ENCODE assay signal across 1 cellular context in the genomic region with DNA sequence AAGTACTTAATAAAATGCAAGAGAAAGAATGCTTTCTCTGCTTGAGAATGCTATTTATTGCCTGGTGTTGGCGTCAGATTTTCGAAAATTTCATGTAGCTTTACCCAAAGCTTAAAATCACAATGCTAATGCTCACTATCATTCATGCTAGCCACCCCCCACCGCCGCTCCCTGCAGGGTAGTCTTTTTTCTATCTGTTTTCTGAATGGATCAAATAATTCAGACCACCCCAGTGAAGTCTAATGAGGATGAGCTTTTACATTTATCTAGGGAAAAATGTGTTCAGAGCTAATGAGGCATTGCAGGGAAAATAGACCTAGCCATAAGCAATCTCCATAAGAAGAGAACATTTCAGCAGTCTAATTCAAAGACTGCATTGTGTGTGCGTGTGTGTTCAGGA.
A peak's percentile ranks its signal among the peaks of the same experiment; 100 is the strongest.
TF ChIP-seq lines count a peak whose summit lies in the region.

No MANE protein-coding gene starts in this region.

TF ChIP-seq in GM23338, 12 proteins besides CTCF, POLR2A, EP300 and RAD21:
- TF ChIP-seq, protein P1, sequence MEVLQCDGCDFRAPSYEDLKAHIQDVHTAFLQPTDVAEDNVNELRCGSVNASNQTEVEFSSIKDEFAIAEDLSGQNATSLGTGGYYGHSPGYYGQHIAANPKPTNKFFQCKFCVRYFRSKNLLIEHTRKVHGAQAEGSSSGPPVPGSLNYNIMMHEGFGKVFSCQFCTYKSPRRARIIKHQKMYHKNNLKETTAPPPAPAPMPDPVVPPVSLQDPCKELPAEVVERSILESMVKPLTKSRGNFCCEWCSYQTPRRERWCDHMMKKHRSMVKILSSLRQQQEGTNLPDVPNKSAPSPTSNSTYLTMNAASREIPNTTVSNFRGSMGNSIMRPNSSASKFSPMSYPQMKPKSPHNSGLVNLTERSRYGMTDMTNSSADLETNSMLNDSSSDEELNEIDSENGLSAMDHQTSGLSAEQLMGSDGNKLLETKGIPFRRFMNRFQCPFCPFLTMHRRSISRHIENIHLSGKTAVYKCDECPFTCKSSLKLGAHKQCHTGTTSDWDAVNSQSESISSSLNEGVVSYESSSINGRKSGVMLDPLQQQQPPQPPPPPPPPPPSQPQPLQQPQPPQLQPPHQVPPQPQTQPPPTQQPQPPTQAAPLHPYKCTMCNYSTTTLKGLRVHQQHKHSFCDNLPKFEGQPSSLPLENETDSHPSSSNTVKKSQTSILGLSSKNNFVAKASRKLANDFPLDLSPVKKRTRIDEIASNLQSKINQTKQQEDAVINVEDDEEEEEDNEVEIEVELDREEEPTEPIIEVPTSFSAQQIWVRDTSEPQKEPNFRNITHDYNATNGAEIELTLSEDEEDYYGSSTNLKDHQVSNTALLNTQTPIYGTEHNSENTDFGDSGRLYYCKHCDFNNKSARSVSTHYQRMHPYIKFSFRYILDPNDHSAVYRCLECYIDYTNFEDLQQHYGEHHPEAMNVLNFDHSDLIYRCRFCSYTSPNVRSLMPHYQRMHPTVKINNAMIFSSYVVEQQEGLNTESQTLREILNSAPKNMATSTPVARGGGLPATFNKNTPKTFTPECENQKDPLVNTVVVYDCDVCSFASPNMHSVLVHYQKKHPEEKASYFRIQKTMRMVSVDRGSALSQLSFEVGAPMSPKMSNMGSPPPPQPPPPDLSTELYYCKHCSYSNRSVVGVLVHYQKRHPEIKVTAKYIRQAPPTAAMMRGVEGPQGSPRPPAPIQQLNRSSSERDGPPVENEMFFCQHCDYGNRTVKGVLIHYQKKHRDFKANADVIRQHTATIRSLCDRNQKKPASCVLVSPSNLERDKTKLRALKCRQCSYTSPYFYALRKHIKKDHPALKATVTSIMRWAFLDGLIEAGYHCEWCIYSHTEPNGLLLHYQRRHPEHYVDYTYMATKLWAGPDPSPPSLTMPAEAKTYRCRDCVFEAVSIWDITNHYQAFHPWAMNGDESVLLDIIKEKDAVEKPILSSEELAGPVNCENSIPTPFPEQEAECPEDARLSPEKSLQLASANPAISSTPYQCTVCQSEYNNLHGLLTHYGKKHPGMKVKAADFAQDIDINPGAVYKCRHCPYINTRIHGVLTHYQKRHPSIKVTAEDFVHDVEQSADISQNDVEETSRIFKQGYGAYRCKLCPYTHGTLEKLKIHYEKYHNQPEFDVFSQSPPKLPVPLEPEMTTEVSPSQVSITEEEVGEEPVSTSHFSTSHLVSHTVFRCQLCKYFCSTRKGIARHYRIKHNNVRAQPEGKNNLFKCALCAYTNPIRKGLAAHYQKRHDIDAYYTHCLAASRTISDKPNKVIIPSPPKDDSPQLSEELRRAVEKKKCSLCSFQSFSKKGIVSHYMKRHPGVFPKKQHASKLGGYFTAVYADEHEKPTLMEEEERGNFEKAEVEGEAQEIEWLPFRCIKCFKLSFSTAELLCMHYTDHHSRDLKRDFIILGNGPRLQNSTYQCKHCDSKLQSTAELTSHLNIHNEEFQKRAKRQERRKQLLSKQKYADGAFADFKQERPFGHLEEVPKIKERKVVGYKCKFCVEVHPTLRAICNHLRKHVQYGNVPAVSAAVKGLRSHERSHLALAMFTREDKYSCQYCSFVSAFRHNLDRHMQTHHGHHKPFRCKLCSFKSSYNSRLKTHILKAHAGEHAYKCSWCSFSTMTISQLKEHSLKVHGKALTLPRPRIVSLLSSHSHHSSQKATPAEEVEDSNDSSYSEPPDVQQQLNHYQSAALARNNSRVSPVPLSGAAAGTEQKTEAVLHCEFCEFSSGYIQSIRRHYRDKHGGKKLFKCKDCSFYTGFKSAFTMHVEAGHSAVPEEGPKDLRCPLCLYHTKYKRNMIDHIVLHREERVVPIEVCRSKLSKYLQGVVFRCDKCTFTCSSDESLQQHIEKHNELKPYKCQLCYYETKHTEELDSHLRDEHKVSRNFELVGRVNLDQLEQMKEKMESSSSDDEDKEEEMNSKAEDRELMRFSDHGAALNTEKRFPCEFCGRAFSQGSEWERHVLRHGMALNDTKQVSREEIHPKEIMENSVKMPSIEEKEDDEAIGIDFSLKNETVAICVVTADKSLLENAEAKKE (CRISPR knock-in tag; IDR thresholded peaks at IDR 0.05), result no peak
- TF ChIP-seq NANOG (IDR thresholded peaks at IDR 0.05; ENCODE audit: borderline replicate concordance), result 0 out of 2 replicates have a peak, but pooled peaks have one; percentile 17
- no peak for TF ChIP-seq ZNF114 (CRISPR knock-in tag; IDR thresholded peaks at IDR 0.05)
